ENCODE assay signal across 16 cellular contexts in genomic region chr20:40416274-40416673, GRCh38.
DNase-seq lines count a peak whose midpoint lies in the region; FAIRE-seq and TF ChIP-seq lines count a peak whose summit lies in the region.
"Had no signal": no experiment of that assay in that cellular context is flagged by ENCODE, and none has a peak within 500 bp of the region (broad histone marks: within the 10 kb centered on the region; RNA-seq: fewer than 3 reads in every experiment).

No MANE protein-coding gene starts in this region.

- H3K36me3 Mint-ChIP-seq in nephron progenitor cell (ENCODE audit: low read depth) = no peaks in the 10 kb centered on the region
- H3K36me3 Mint-ChIP-seq: IgD-negative memory B cell had no signal

- H3K4me3 ChIP-seq in MG63 = no peak overlapping the region
- H3K4me3 ChIP-seq in bronchial epithelial cell (ENCODE audit: low read depth, low read length) = no peak overlapping the region
- H3K4me3 ChIP-seq: SJCRH30 had no signal

- H3K9me3 Mint-ChIP-seq in nephron progenitor cell = peaks cover 21% of the 10 kb centered on the region

- H3K4me1 Mint-ChIP-seq in nephron progenitor cell = peaks cover 3% of the 10 kb centered on the region
- H3K4me1 Mint-ChIP-seq: IgD-negative memory B cell had no signal

- no peak overlapping the region for H3K4me3 Mint-ChIP-seq in nephron progenitor cell
- H3K4me3 Mint-ChIP-seq: IgD-negative memory B cell had no signal

- no peak overlapping the region for H3K27ac Mint-ChIP-seq in nephron progenitor cell
- H3K27ac Mint-ChIP-seq: IgD-negative memory B cell had no signal

- H3K36me3 ChIP-seq in MG63 (no peaks in the 10 kb centered on the region; the same call in 1 of the 2 replicates), bronchial epithelial cell (ENCODE audit: control insufficient read depth, insufficient read depth, low read length) (no peaks in the 10 kb centered on the region)
- H3K36me3 ChIP-seq: SJCRH30 had no signal

- DNase-seq in MG63 (peak; percentile 19), bronchial epithelial cell (ENCODE audit: low read depth) (peak; percentile 93), kidney tubule cell (ENCODE audit: low spot score) (peak; percentile 63), NOMO-1 treated with dmso at 0.1 percent for 144 hours (lab: John Stamatoyannopoulos, UW; ENCODE audit: unreplicated experiment) (no peak), nephron progenitor cell (no peak)
- no peak for DNase-seq in stimulated activated CD4-positive, alpha-beta T cell treated with anti-CD3 and anti-CD28 coated beads, Interleukin-4, amount 100 ng/mL, for 4 hours
- no peak for DNase-seq in activated CD4-positive, alpha-beta T cell treated with anti-CD3 and anti-CD28 coated beads, Interleukin-2, amount 50 U/mL, for 48 hours
- DNase-seq: C1 segment of cervical spinal cord, NCI-H1048, NCI-H1694 treated with DMSO at 0.1 percent for 48 hours, NCI-H446, NCI-H774, SJCRH30 had no signal

- H3K27me3 Mint-ChIP-seq in nephron progenitor cell (ENCODE audit: low read depth, poor library complexity) = no peaks in the 10 kb centered on the region
- H3K27me3 Mint-ChIP-seq: IgD-negative memory B cell had no signal

- H3K9me3 ChIP-seq in MG63 = peaks cover 9% of the 10 kb centered on the region; the same call in 1 of the 2 replicates
- H3K9me3 ChIP-seq: SJCRH30 had no signal

- TF ChIP-seq CTCF in 22Rv1 (IDR thresholded peaks at IDR 0.05) (no peak), bronchial epithelial cell (IDR thresholded peaks at IDR 0.05; ENCODE audit: insufficient read depth, low read length, severe bottlenecking) (no peak), nephron progenitor cell (IDR thresholded peaks at IDR 0.05) (no peak)

- peak overlapping the region; percentile 77 for H3K27ac ChIP-seq in 22Rv1
- H3K27ac ChIP-seq: SJCRH30 had no signal

- FAIRE-seq in bronchial epithelial cell (lab: Jason Lieb, UNC) = no peak
- FAIRE-seq: GM18507 had no signal

- H3K27me3 ChIP-seq in MG63 = no peaks in the 10 kb centered on the region
- H3K27me3 ChIP-seq in bronchial epithelial cell (ENCODE audit: control insufficient read depth, insufficient read depth, low read length) = no peaks in the 10 kb centered on the region
- H3K27me3 ChIP-seq: SJCRH30 had no signal

Comparison
In these comparisons a context has a peak if more than half of its experiments do, and no peak if none do; other contexts are left out.
1. DNase-seq: peak in MG63 (single experiment), bronchial epithelial cell (single experiment) and kidney tubule cell (single experiment); none in stimulated activated CD4-positive, alpha-beta T cell treated with anti-CD3 and anti-CD28 coated beads, Interleukin-4, amount 100 ng/mL, for 4 hours (0 of 2), NOMO-1 treated with dmso at 0.1 percent for 144 hours (single experiment), activated CD4-positive, alpha-beta T cell treated with anti-CD3 and anti-CD28 coated beads, Interleukin-2, amount 50 U/mL, for 48 hours (0 of 2) and nephron progenitor cell (single experiment).